Comparison of ENCODE assay signal across 8 cellular contexts in the genomic region with DNA sequence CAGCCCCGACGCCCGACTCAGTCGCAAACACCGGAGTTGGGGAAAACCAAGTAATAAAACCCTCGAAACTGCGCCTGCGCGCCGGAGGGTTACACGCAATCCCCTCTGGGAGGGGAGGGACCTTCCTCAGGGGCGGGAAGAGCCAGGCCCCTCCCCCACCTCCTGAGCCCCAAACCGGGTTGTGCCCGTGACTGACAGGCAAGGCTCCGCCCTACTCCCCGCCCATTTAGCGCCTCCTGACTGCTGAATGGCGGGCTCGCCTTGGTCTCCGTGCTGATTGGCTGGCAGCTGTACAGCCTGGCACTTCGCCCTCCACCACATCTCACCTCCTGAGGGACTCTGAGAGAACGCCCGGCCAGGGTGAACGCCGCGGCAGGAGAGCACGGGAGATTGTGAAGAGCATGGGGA. TPM values are rescaled to one million over a fixed set of nuclear protein-coding genes. Genes with fewer than 3 reads are reported as not detected.
DNase-seq lines count a peak whose midpoint lies in the region; ATAC-seq and TF ChIP-seq lines count a peak whose summit lies in the region.

A gene (plus strand): TSS at position 332 of the 408 bp plus-strand sequence. CDS start 1,425 bp downstream, outside the sequence.

- peak; percentile 98 for DNase-seq in DMS53 (lab: John Stamatoyannopoulos, UW)
- DNase-seq in NCI-H187 (lab: John Stamatoyannopoulos, UW) = peak; percentile 78 to 91
- DNase-seq in cardiac fibroblast (ENCODE audit: low read depth in 2 of 2) = peak; percentile 43 to 78
- DNase-seq in mucosa of gallbladder (ENCODE audit: low spot score) = peak; percentile 56
- no peak for DNase-seq in GM19238 (ENCODE audit: insufficient read length, low spot score)
- DNase-seq in dermis blood vessel endothelial cell = no peak
- DNase-seq in mesenteric fat pad (ENCODE audit: low spot score) = no peak

- ATAC-seq in GM19467 (IDR thresholded peaks at IDR 0.05; ENCODE audit: unreplicated experiment) = no peak

- TF ChIP-seq CTCF in cardiac fibroblast (IDR thresholded peaks at IDR 0.05; ENCODE audit: low read depth, low read length) = no peak

- H3K4me3 ChIP-seq in cardiac fibroblast (replicated peaks in 1 of 2; ENCODE audit: low read depth in 2 of 2, low read length in 2 of 2) = peak within 1 kb of the TSS in 1 of 2 donors; percentile 8

RNA-seq across cellular contexts. Expression of the gene that starts here (rescaled TPM):
- not detected for total RNA-seq in mucosa of gallbladder
- not detected in 2 replicates for total RNA-seq in dermis blood vessel endothelial cell
- not detected for total RNA-seq in mesenteric fat pad

Comparison
In these comparisons a context has a peak if more than half of its experiments do, and no peak if none do; other contexts are left out.
1. Peak in DNase-seq in mucosa of gallbladder; RNA of the gene not detected or under 1 TPM.
2. DNase-seq: peak in DMS53 (single experiment), NCI-H187 (2 of 2) and cardiac fibroblast (2 of 2); none in GM19238 (single experiment), dermis blood vessel endothelial cell (single experiment) and mesenteric fat pad (single experiment).